ENCODE assay signal across 1 cellular context in genomic region chr1:110673197-110673701, GRCh38.
TF ChIP-seq lines count a peak whose summit lies in the region.

No MANE protein-coding gene starts in this region.

TF ChIP-seq in IMR-90, 13 proteins besides CTCF, POLR2A, EP300 and RAD21 (continued from another document):
- TF ChIP-seq USF2 (IDR thresholded peaks at IDR 0.05; ENCODE audit: low read depth, low read length) = no peak
- TF ChIP-seq NFE2L2 (IDR thresholded peaks at IDR 0.05; ENCODE audit: low read depth, low read length) = no peak
- no peak for TF ChIP-seq MXI1 (IDR thresholded peaks at IDR 0.05; ENCODE audit: borderline replicate concordance, low read depth, low read length)
- no peak for TF ChIP-seq FOS (IDR thresholded peaks at IDR 0.05; ENCODE audit: low read depth, low read length)
- TF ChIP-seq RFX5 (IDR thresholded peaks at IDR 0.05; ENCODE audit: low read depth, low read length) = no peak
